Comparison of ENCODE assay signal across 8 cellular contexts in the genomic region with DNA sequence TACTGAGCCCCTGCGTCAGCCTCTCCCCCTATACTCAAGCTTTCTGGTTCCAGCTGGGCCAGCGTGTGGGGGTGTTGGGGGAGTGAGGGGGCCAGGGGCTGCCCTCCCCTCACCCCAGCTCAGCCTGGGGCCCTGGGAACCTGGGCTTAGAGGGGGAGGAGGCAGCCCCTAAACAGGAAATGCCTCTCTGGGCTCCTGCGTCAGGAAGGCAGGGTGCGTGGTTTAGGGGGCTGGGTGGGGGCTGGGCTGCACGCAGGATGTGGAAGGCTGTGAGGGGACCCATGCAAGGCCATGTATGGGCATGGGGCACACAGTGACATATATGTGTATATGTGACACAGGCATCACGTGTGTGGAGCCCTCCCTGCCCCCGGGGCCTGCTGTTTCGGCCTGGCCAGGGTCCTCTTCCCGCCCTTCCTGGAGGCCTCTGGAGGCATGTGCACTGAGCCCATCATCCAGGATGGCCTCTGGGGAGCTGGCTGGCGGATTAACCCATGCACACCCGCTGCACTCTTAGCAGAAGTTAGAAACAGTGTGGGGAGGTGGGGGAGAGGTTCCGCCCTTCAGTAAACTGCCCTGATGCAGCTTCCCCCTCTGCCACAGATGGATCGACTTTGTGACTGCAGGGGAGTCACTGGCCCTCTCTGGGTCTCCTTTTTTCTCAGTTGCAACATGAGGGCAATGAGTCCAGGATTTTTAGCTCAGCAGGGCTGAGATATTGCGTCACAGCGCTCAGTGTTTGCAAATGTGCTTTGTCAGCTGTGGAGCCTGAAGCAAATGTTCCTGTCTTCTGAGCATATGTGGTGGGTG. TPM values are rescaled to one million over a fixed set of nuclear protein-coding genes. Genes with fewer than 3 reads are reported as not detected.
DNase-seq lines count a peak whose midpoint lies in the region; ATAC-seq and TF ChIP-seq lines count a peak whose summit lies in the region.

No MANE protein-coding gene starts in this region.

- no peak for TF ChIP-seq CTCF in foreskin fibroblast (IDR thresholded peaks at IDR 0.05; ENCODE audit: low read depth, low read length)

- ATAC-seq in GM21737 (IDR thresholded peaks at IDR 0.05; ENCODE audit: unreplicated experiment) (no peak), GM19035 (IDR thresholded peaks at IDR 0.05; ENCODE audit: unreplicated experiment) (no peak)

- no peak for TF ChIP-seq RAD21 in Ishikawa (IDR thresholded peaks at IDR 0.05; ENCODE audit: low read depth)

- DNase-seq in AG20443 (ENCODE audit: low spot score) (peak; percentile 59), activated T-cell treated with anti-CD3 and anti-CD28 coated beads for 48 hours (ENCODE audit: low read depth) (peak; percentile 39), foreskin fibroblast (peak; percentile 90 to 97), renal cortical epithelial cell (ENCODE audit: low read depth) (peak; percentile 72), HK-2 (ENCODE audit: unreplicated experiment) (no peak)

- TF ChIP-seq EP300 in Ishikawa (IDR thresholded peaks at IDR 0.05; ENCODE audit: borderline replicate concordance) = no peak

- peak overlapping the region in 1 of 2 donors; percentile 27 for H3K4me3 ChIP-seq in foreskin fibroblast (ENCODE audit: low read depth in 1 of 2, low read length in 2 of 2)

TF ChIP-seq in Ishikawa, 13 proteins besides CTCF, POLR2A, EP300 and RAD21:
- TF ChIP-seq CEBPB (IDR thresholded peaks at IDR 0.05) = peak; percentile 77
- TF ChIP-seq TAF1 (IDR thresholded peaks at IDR 0.05; ENCODE audit: low read depth) = no peak
- no peak for TF ChIP-seq YY1 (IDR thresholded peaks at IDR 0.05; ENCODE audit: low read depth)
- TF ChIP-seq ZBTB7A (IDR thresholded peaks at IDR 0.05; ENCODE audit: low read depth) = no peak
TF ChIP-seq in Ishikawa: peak in this region for 1.

RNA-seq across cellular contexts. Expression of a gene that starts 1.1 kb away (rescaled TPM):
- total RNA-seq in renal cortical epithelial cell = under 0.01 TPM in 1 of 2 replicates, not detected in the other

RNA-seq across cellular contexts. Expression of a gene that starts 18.3 kb away (rescaled TPM):
- 5.9 and 7.4 TPM in 2 replicates for total RNA-seq in renal cortical epithelial cell

RNA-seq across cellular contexts. Expression of a gene that starts 26.3 kb away (rescaled TPM):
- total RNA-seq in renal cortical epithelial cell = 0.10 TPM in 1 of 2 replicates, not detected in the other

RNA-seq across cellular contexts. Expression of a gene that starts 26.9 kb away (rescaled TPM):
- total RNA-seq in renal cortical epithelial cell = 50.1 and 74.1 TPM in 2 replicates

RNA-seq across cellular contexts. Expression of a gene that starts 29.0 kb away (rescaled TPM):
- 87.7 and 166 TPM in 2 replicates for total RNA-seq in renal cortical epithelial cell
